ENCODE assay signal across 8 cellular contexts in the genomic region with DNA sequence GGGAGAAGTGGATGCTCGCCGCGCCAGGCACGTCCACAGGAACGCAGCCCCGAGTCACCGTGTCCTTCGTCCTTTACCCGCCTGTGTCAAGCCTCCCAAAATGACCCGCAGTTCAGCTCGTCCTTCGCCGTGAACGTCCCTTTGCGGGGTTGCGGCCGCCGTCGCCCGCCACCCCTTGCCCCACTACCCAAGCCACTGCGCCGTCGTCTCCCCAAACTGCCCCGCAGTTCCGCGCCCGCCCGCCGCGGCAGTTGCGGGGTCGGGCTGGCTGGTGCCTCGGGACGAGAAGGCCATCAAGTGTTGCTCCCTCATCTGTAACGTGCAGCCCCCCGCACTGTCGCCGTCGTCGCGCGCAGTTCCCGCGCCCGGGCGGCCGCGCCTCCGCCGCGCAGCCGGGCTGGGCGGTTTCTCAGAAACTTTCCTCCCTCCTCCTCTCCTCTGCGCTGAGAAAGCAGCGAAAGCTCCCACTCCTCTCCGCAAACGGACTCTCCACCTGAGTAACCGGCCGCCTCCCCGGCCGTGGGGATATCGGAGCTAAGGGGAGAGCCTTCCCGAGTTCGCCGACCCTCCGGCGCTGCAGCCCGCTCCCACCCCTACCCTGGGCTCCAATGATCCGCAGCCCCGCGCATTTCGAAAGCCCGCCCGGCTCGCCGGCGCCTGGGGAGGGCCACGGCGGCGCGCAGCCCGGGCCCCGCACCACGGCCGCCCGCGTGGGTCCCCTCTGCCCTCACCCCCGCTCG. TPM values are rescaled to one million over a fixed set of nuclear protein-coding genes. Genes with fewer than 3 reads are reported as not detected.
A peak's percentile ranks its signal among the peaks of the same experiment; 100 is the strongest.
DNase-seq lines count a peak whose midpoint lies in the region; ATAC-seq and TF ChIP-seq lines count a peak whose summit lies in the region.

No MANE protein-coding gene starts in this region.

- BruUV-seq in Panc1 (replicated peaks; lab: Mats Ljungman, UMichigan) = no TSS peak

- H3K36me3 Mint-ChIP-seq in activated naive CD8-positive, alpha-beta T cell treated with anti-CD3 and anti-CD28 coated beads, Interleukin-2, amount 10 ng/mL, durations not matched to agents 7 days and 5 days = peaks cover 63% of the 10 kb centered on the region

- H3K4me3 ChIP-seq in Panc1 (ENCODE audit: low read depth in 2 of 2, low read length in 2 of 2) (peak overlapping the region; percentile 64 to 68), right cardiac atrium (ENCODE audit: low read length) (peak overlapping the region; percentile 52), retinal pigment epithelial cell (ENCODE audit: low read length) (peak overlapping the region; percentile 98)

- peaks cover 33% of the 10 kb centered on the region for H3K4me1 ChIP-seq in Panc1 (ENCODE audit: control insufficient read depth, insufficient read depth, low read length)
- peaks cover 2% of the 10 kb centered on the region for H3K4me1 ChIP-seq in right cardiac atrium (ENCODE audit: control insufficient read depth, insufficient read depth, low read length)

- intact Hi-C loops in Panc1 (cut with micrococcal nuclease; ENCODE audit: unreplicated experiment) (no loop called here), right cardiac atrium (cut with DNase I) (loop anchor here in 1 of 4 donors (10.0 kb wide), 1 partner anchor 61 kb away; a partner anchor contains a TSS)

- under 1% methylated on average over 89 of the region's 89 CpGs for WGBS in right cardiac atrium

- H3K4me1 Mint-ChIP-seq in activated naive CD8-positive, alpha-beta T cell treated with anti-CD3 and anti-CD28 coated beads, Interleukin-2, amount 10 ng/mL, durations not matched to agents 7 days and 5 days = peaks cover 30% of the 10 kb centered on the region

- H3K27ac ChIP-seq in Panc1 (ENCODE audit: low read length) = peak overlapping the region; percentile 96
- peak overlapping the region; percentile 85 for H3K27ac ChIP-seq in right cardiac atrium (ENCODE audit: low read length)

- in situ Hi-C loops in GM13977 (cut with MboI; ENCODE audit: low pct_unique_long_range_greater_than_20kb, low sequenced_read_pairs, unreplicated experiment) (no loop called here), Panc1 (cut with HindIII; ENCODE audit: low pct_unique_long_range_greater_than_20kb, low sequenced_read_pairs) (no loop called here)

- no peaks in the 10 kb centered on the region for H3K9me3 ChIP-seq in Panc1 (ENCODE audit: control insufficient read depth, insufficient read depth, low read depth, low read length)
- no peaks in the 10 kb centered on the region for H3K9me3 ChIP-seq in right cardiac atrium (ENCODE audit: control insufficient read depth, low read length)

- H3K27me3 Mint-ChIP-seq in activated naive CD8-positive, alpha-beta T cell treated with anti-CD3 and anti-CD28 coated beads, Interleukin-2, amount 10 ng/mL, durations not matched to agents 7 days and 5 days = no peaks in the 10 kb centered on the region

- CTCF ChIA-PET in Panc1 (lab: Charles Lee) = interaction anchor here (0.6 kb wide), 1 partner anchor 13 kb away, joined by 4 read pairs; no protein-coding TSS in a partner anchor

- TF ChIP-seq CTCF in GM13977 (IDR thresholded peaks at IDR 0.05; ENCODE audit: extremely low read depth, insufficient read depth, missing control alignments) (no peak), Panc1 (IDR thresholded peaks at IDR 0.05) (no peak), retinal pigment epithelial cell (conservative IDR thresholded peaks at IDR 0.05; ENCODE audit: low read depth, low read length) (no peak)

- peak; percentile 47 for DNase-seq in GM13977 (ENCODE audit: low spot score)
- no peak for DNase-seq in Panc1 (ENCODE audit: low read depth, low spot score)
- peak; percentile 67 for DNase-seq in activated naive CD8-positive, alpha-beta T cell treated with anti-CD3 and anti-CD28 coated beads, Interleukin-2, amount 10 ng/mL, durations not matched to agents 7 days and 5 days
- DNase-seq in right cardiac atrium = peak; percentile 45 to 82 (median 79)
- DNase-seq in retinal pigment epithelial cell (ENCODE audit: low read depth) = no peak
- no peak for DNase-seq in midbrain (lab: John Stamatoyannopoulos, UW)

- H3K4me3 Mint-ChIP-seq in activated naive CD8-positive, alpha-beta T cell treated with anti-CD3 and anti-CD28 coated beads, Interleukin-2, amount 10 ng/mL, durations not matched to agents 7 days and 5 days = peak overlapping the region; percentile 96

- H3K9me3 Mint-ChIP-seq in activated naive CD8-positive, alpha-beta T cell treated with anti-CD3 and anti-CD28 coated beads, Interleukin-2, amount 10 ng/mL, durations not matched to agents 7 days and 5 days = no peaks in the 10 kb centered on the region

- peaks cover 11% of the 10 kb centered on the region for H3K36me3 ChIP-seq in Panc1 (ENCODE audit: control insufficient read depth, insufficient read depth, low read length)

- peak overlapping the region; percentile 98 for H3K27ac Mint-ChIP-seq in activated naive CD8-positive, alpha-beta T cell treated with anti-CD3 and anti-CD28 coated beads, Interleukin-2, amount 10 ng/mL, durations not matched to agents 7 days and 5 days

- no peaks in the 10 kb centered on the region for H3K27me3 ChIP-seq in Panc1 (ENCODE audit: control insufficient read depth, insufficient read depth, low read length)
- no peaks in the 10 kb centered on the region for H3K27me3 ChIP-seq in right cardiac atrium (ENCODE audit: control insufficient read depth, insufficient read depth)

- peak; percentile 46 for ATAC-seq in Panc1
- ATAC-seq in activated naive CD8-positive, alpha-beta T cell treated with anti-CD3 and anti-CD28 coated beads, Interleukin-2, amount 10 ng/mL, durations not matched to agents 7 days and 5 days (ENCODE audit: low read depth) = peak; percentile 1
- ATAC-seq in right cardiac atrium = peak; percentile 39 to 40
- no peak for ATAC-seq in HG02588 (IDR thresholded peaks at IDR 0.05; ENCODE audit: unreplicated experiment)
- ATAC-seq in HG02763 (IDR thresholded peaks at IDR 0.05; ENCODE audit: unreplicated experiment) = no peak

- POLR2A ChIA-PET in Panc1 (lab: Charles Lee) = interaction anchor here (0.6 to 0.7 kb wide), 2 partner anchors 13 to 38 kb away, joined by 3 to 4 read pairs; no protein-coding TSS in a partner anchor
- POLR2A ChIA-PET in activated naive CD8-positive, alpha-beta T cell treated with anti-CD3 and anti-CD28 coated beads, Interleukin-2, amount 10 ng/mL, durations not matched to agents 7 days and 5 days (lab: Charles Lee) = interaction anchor here (0.5 to 16.0 kb wide), 10 partner anchors 8 to 366 kb away, joined by 3 to 373 read pairs (median 8); a partner anchor contains a TSS

RNA-seq across cellular contexts. Expression of a gene that starts 6.7 kb away (rescaled TPM):
- total RNA-seq in Panc1 (2021; ENCODE audit: unreplicated experiment) (25.9 TPM), right cardiac atrium (10 to 100 TPM; 28.9 to 48.0 (median 46.5) TPM)
- 34.2 TPM for polyA plus RNA-seq in Panc1 (2012; ENCODE audit: insufficient read length)
- 100 to 1,000 TPM; 135 to 136 TPM for total RNA-seq in activated naive CD8-positive, alpha-beta T cell treated with anti-CD3 and anti-CD28 coated beads, Interleukin-2, amount 10 ng/mL, durations not matched to agents 7 days and 5 days
- 35.2 TPM for polyA plus RNA-seq in right cardiac atrium

RNA-seq across cellular contexts. Expression of a gene that starts 27.9 kb away (rescaled TPM):
- total RNA-seq in Panc1 (2021; ENCODE audit: unreplicated experiment) (0.82 TPM), right cardiac atrium (under 1 TPM in 1 of 4 donors, not detected in 3; 0.17 TPM)
- 0.61 TPM for polyA plus RNA-seq in Panc1 (2012; ENCODE audit: insufficient read length)
- total RNA-seq in activated naive CD8-positive, alpha-beta T cell treated with anti-CD3 and anti-CD28 coated beads, Interleukin-2, amount 10 ng/mL, durations not matched to agents 7 days and 5 days = 1 to 10 TPM; 7.7 to 8.0 TPM
- 0.05 TPM for polyA plus RNA-seq in right cardiac atrium

Comparison
In these comparisons a context has a peak if more than half of its experiments do, and no peak if none do; other contexts are left out.
1. DNase-seq: peak in GM13977 (single experiment), activated naive CD8-positive, alpha-beta T cell treated with anti-CD3 and anti-CD28 coated beads, Interleukin-2, amount 10 ng/mL, durations not matched to agents 7 days and 5 days (single experiment) and right cardiac atrium (3 of 3); none in Panc1 (single experiment), retinal pigment epithelial cell (single experiment) and midbrain (single experiment).
2. ATAC-seq: peak in Panc1 (single experiment), activated naive CD8-positive, alpha-beta T cell treated with anti-CD3 and anti-CD28 coated beads, Interleukin-2, amount 10 ng/mL, durations not matched to agents 7 days and 5 days (single experiment) and right cardiac atrium (2 of 2); none in HG02588 (single experiment) and HG02763 (single experiment).
3. Peak in every context shown above with its lines, with median percentiles within 50 percentile points of each other: H3K4me3 ChIP-seq.